Comparison of ENCODE assay signal across 25 cellular contexts in genomic region chr7:116570306-116570705, GRCh38. TPM values are rescaled to one million over a fixed set of nuclear protein-coding genes. Genes with fewer than 3 reads are reported as not detected.
DNase-seq lines count a peak whose midpoint lies in the region; ATAC-seq, FAIRE-seq and TF ChIP-seq lines count a peak whose summit lies in the region.
"Had no signal": no experiment of that assay in that cellular context is flagged by ENCODE, and none has a peak within 500 bp of the region (broad histone marks: within the 10 kb centered on the region; RNA-seq: fewer than 3 reads in every experiment).

No MANE protein-coding gene starts in this region.

- H3K27me3 ChIP-seq in keratinocyte (ENCODE audit: control insufficient read depth, extremely low read depth, insufficient read depth, low read length): no peaks in the 10 kb centered on the region
- H3K27me3 ChIP-seq: BE2C, gastroesophageal sphincter, stomach, upper lobe of right lung had no signal

- no peaks in the 10 kb centered on the region; the same call in 1 of the 2 replicates for H3K27me3 Mint-ChIP-seq in HFFc6 (ENCODE audit: insufficient read depth)

- no peak for TF ChIP-seq RAD21 in A549 (conservative IDR thresholded peaks at IDR 0.05 in 1 of 2, IDR thresholded peaks at IDR 0.05 in 1 of 2)

- TF ChIP-seq EP300 in A549 (IDR thresholded peaks at IDR 0.05): no peak

- H3K4me2 ChIP-seq in A549 (peak overlapping the region; percentile 77), keratinocyte (ENCODE audit: control insufficient read depth, extremely low read depth, insufficient read depth, low read depth, low read length) (peak overlapping the region; percentile 65)

- no peak overlapping the region for H3K4me3 ChIP-seq in A549
- no peak overlapping the region for H3K4me3 ChIP-seq in keratinocyte (ENCODE audit: control insufficient read depth in 2 of 3, extremely low read depth in 1 of 3, insufficient read depth in 2 of 3, low read depth in 1 of 3, low read length in 3 of 3)
- H3K4me3 ChIP-seq: gastroesophageal sphincter, HAP-1, stomach, upper lobe of right lung had no signal

- no peaks in the 10 kb centered on the region for H3K9me1 ChIP-seq in keratinocyte (ENCODE audit: control insufficient read depth, extremely low read depth, insufficient read depth, low read length)

- DNase-seq in A549 (ENCODE audit: low read depth in 1 of 2, low spot score in 1 of 2) (no peak), HFFc6 (peak; percentile 53), keratinocyte (ENCODE audit: low read depth, low spot score) (no peak), NCI-H2227 (lab: John Stamatoyannopoulos, UW; ENCODE audit: unreplicated experiment) (no peak), RPMI8226 (no peak)
- DNase-seq: 8988T; activated CD4-positive, alpha-beta T cell treated with anti-CD3 and anti-CD28 coated beads for 4 hours; activated naive CD4-positive, alpha-beta T cell treated with anti-CD3 and anti-CD28 coated beads, Interleukin-2, amount 10 ng/mL, durations not matched to agents 7 days and 5 days; activated T-cell treated with anti-CD3 and anti-CD28 coated beads, Interleukin-2, amount 50 U/mL, for 4 hours; aorta; BE2C; Calu3; KG1; NCI-H187 treated with DMSO at 0.1 percent for 48 hours; NCI-H774; SHP77 treated with DMSO at 0.1 percent for 48 hours; stimulated activated CD4-positive, alpha-beta T cell treated with anti-CD3 and anti-CD28 coated beads, Interleukin-12 subunit alpha, Interleukin-12 subunit beta, amount 100 ng/mL, for 4 hours; stimulated activated CD4-positive, alpha-beta T cell treated with anti-CD3 and anti-CD28 coated beads, Interleukin-4, amount 100 ng/mL, for 4 hours; stomach; upper lobe of right lung had no signal

- H3K4me1 Mint-ChIP-seq in HFFc6 (ENCODE audit: low read depth): peaks cover 91% of the 10 kb centered on the region
- H3K4me1 Mint-ChIP-seq: activated naive CD4-positive, alpha-beta T cell treated with anti-CD3 and anti-CD28 coated beads, Interleukin-2, amount 10 ng/mL, durations not matched to agents 7 days and 5 days had no signal

- TF ChIP-seq POLR2A in A549 (IDR thresholded peaks at IDR 0.05; ENCODE audit: low read length): no peak

- H3K27ac Mint-ChIP-seq in HFFc6: peak overlapping the region; percentile 85
- H3K27ac Mint-ChIP-seq: activated naive CD4-positive, alpha-beta T cell treated with anti-CD3 and anti-CD28 coated beads, Interleukin-2, amount 10 ng/mL, durations not matched to agents 7 days and 5 days had no signal

- no peak for FAIRE-seq in A549 (lab: Jason Lieb, UNC)
- peak; percentile 79 for FAIRE-seq in keratinocyte (lab: Jason Lieb, UNC)

- POLR2A ChIA-PET in A549 (lab: Yijun Ruan, JAX): no interaction called here

- no peaks in the 10 kb centered on the region for H4K20me1 ChIP-seq in keratinocyte (ENCODE audit: control insufficient read depth, extremely low read depth, insufficient read depth, low read length)

- H2AFZ ChIP-seq in keratinocyte (ENCODE audit: control insufficient read depth, low read length): peak overlapping the region; percentile 39

- H3K9me3 Mint-ChIP-seq in HFFc6: no peaks in the 10 kb centered on the region
- H3K9me3 Mint-ChIP-seq: activated naive CD4-positive, alpha-beta T cell treated with anti-CD3 and anti-CD28 coated beads, Interleukin-2, amount 10 ng/mL, durations not matched to agents 7 days and 5 days; activated T-cell treated with anti-CD3 and anti-CD28 coated beads, Interleukin-2, amount 50 U/mL, for 4 hours had no signal

- peak overlapping the region; percentile 66 for H3K4me3 Mint-ChIP-seq in HFFc6
- H3K4me3 Mint-ChIP-seq: activated naive CD4-positive, alpha-beta T cell treated with anti-CD3 and anti-CD28 coated beads, Interleukin-2, amount 10 ng/mL, durations not matched to agents 7 days and 5 days; activated T-cell treated with anti-CD3 and anti-CD28 coated beads, Interleukin-2, amount 50 U/mL, for 4 hours had no signal

- H3K9ac ChIP-seq in keratinocyte (ENCODE audit: control insufficient read depth, extremely low read depth, insufficient read depth, low read length): no peak overlapping the region

- H3K27ac ChIP-seq in A549 (peak overlapping the region; percentile 76 to 79), keratinocyte (ENCODE audit: control insufficient read depth, insufficient read depth, low read length) (peak overlapping the region; percentile 75)
- H3K27ac ChIP-seq: gastroesophageal sphincter, stomach, upper lobe of right lung had no signal

- dilution Hi-C loops in keratinocyte (cut with MboI; ENCODE audit: extremely low pct_ligation_motif_present, low sequenced_read_pairs): no loop called here

- no peaks in the 10 kb centered on the region for H3K79me2 ChIP-seq in keratinocyte (ENCODE audit: control insufficient read depth, insufficient read depth, low read length)

- H3K36me3 ChIP-seq in keratinocyte (ENCODE audit: control insufficient read depth in 2 of 2, extremely low read depth in 1 of 2, insufficient read depth in 2 of 2, low read length in 2 of 2): no peaks in the 10 kb centered on the region
- H3K36me3 ChIP-seq: BE2C, gastroesophageal sphincter, HAP-1, stomach, upper lobe of right lung had no signal

- ATAC-seq in A549 (peak in 1 of 2 experiments; percentile 31; a peak in 3 of 6 replicates), SK-N-SH treated with all-trans-retinoic acid at 6 μM for 48 hours (peak; percentile 15), GM18511 (IDR thresholded peaks at IDR 0.05; ENCODE audit: unreplicated experiment) (no peak), HG02571 (IDR thresholded peaks at IDR 0.05; ENCODE audit: unreplicated experiment) (no peak)
- ATAC-seq: activated T-cell treated with anti-CD3 and anti-CD28 coated beads, Interleukin-2, amount 50 U/mL, for 4 hours; gastroesophageal sphincter; upper lobe of right lung had no signal

- H3K9me3 ChIP-seq in A549 (no peaks in the 10 kb centered on the region), keratinocyte (ENCODE audit: control insufficient read depth, low read depth, low read length) (no peaks in the 10 kb centered on the region)
- H3K9me3 ChIP-seq: BE2C, gastroesophageal sphincter, HAP-1, stomach, upper lobe of right lung had no signal

- TF ChIP-seq CTCF in A549 (IDR thresholded peaks at IDR 0.05): no peak
- TF ChIP-seq CTCF in HFFc6 (IDR thresholded peaks at IDR 0.05): no peak
- TF ChIP-seq CTCF in keratinocyte (optimal IDR thresholded peaks at IDR 0.05 in 1 of 3, IDR thresholded peaks at IDR 0.05 in 1 of 3, conservative IDR thresholded peaks at IDR 0.05 in 1 of 3; ENCODE audit: extremely low read depth in 1 of 3, insufficient read depth in 2 of 3, low read length in 3 of 3): no peak

- H3K4me1 ChIP-seq in A549 (peaks cover 74% of the 10 kb centered on the region), keratinocyte (ENCODE audit: control insufficient read depth, extremely low read depth, insufficient read depth, low read length) (peaks cover 31% of the 10 kb centered on the region)
- H3K4me1 ChIP-seq: BE2C had no signal

- no peaks in the 10 kb centered on the region for H3K36me3 Mint-ChIP-seq in HFFc6 (ENCODE audit: low read depth)
- H3K36me3 Mint-ChIP-seq: activated naive CD4-positive, alpha-beta T cell treated with anti-CD3 and anti-CD28 coated beads, Interleukin-2, amount 10 ng/mL, durations not matched to agents 7 days and 5 days had no signal

- CTCF ChIA-PET in A549 (lab: Yijun Ruan, JAX): interaction anchor here (0.6 to 3.0 kb wide), 7 partner anchors 11 to 711 kb away, joined by 3 to 10 read pairs (median 5); no protein-coding TSS in a partner anchor

TF ChIP-seq in A549, 52 proteins besides CTCF, POLR2A, EP300 and RAD21:
- TF ChIP-seq GATA3 (IDR thresholded peaks at IDR 0.05; ENCODE audit: borderline replicate concordance): 0 out of 2 replicates have a peak, but pooled peaks have one; percentile 7
- TF ChIP-seq POLR2AphosphoS2 (conservative IDR thresholded peaks at IDR 0.05; ENCODE audit: low read length): no peak

TF ChIP-seq in SK-N-SH treated with all-trans-retinoic acid at 6 μM for 48 hours, 23 proteins besides CTCF, POLR2A, EP300 and RAD21 (continues in another document):
- no peak for TF ChIP-seq ISL1 (CRISPR knock-in tag; IDR thresholded peaks at IDR 0.05)
- TF ChIP-seq GLIS3 (CRISPR knock-in tag; IDR thresholded peaks at IDR 0.05): no peak
- no peak for TF ChIP-seq ZNF70 (CRISPR knock-in tag; IDR thresholded peaks at IDR 0.05)
- no peak for TF ChIP-seq ZNF565 (CRISPR knock-in tag; conservative IDR thresholded peaks at IDR 0.05; ENCODE audit: low read depth)
- no peak for TF ChIP-seq ZNF8 (CRISPR knock-in tag; IDR thresholded peaks at IDR 0.05)
- no peak for TF ChIP-seq OSR1 (CRISPR knock-in tag; IDR thresholded peaks at IDR 0.05)
- no peak for TF ChIP-seq ARNTL (CRISPR knock-in tag; IDR thresholded peaks at IDR 0.05; ENCODE audit: borderline replicate concordance, low read depth)
- TF ChIP-seq CSRNP3 (CRISPR knock-in tag; IDR thresholded peaks at IDR 0.05): no peak
- TF ChIP-seq ZFP3 (CRISPR knock-in tag; IDR thresholded peaks at IDR 0.05): no peak

RNA-seq across cellular contexts. Expression of gene CAV1, which starts 45.5 kb away (rescaled TPM):
- 365 and 529 TPM in 2 replicates for polyA plus RNA-seq in A549 (2011; rRNA removed)
- polyA plus RNA-seq in A549 (2012; cell fraction: cytosol; rRNA removed): 589 and 611 TPM in 2 replicates
- 290 and 502 TPM in 2 replicates for polyA plus RNA-seq in A549 (2012; cell fraction: nucleus; rRNA removed)
- polyA plus RNA-seq in A549 (2017; fragmentation: RNase III; extraction: RNeasy Plus Mini Kit Qiagen cat#74134 plus additional on column Dnase treatment): 493 to 547 TPM (median 530 TPM) in 3 replicates
- 537 and 542 TPM in 2 replicates for polyA minus RNA-seq in A549 (2011; rRNA and poly(A)+ RNA removed)
- 1,000 to 10,000 TPM in 5 of 6 experiments, 100 to 1,000 TPM in 1; 938 to 1,171 (median 1,076) TPM for total RNA-seq in HFFc6 (2021; fragmentation: NEBNext Ultra II Directional; extraction: Animal tissue kit (Norgen Biotek cat#: 25700))
- polyA plus RNA-seq in keratinocyte: 2,867 to 2,979 TPM (median 2,905 TPM) in 3 replicates
- polyA plus RNA-seq in keratinocyte (2011; ENCODE audit: low read depth): 537 TPM
- 3,107 and 4,303 TPM in 2 replicates for polyA plus RNA-seq in keratinocyte (2011; cell fraction: cytosol; rRNA removed)
- 2,001 and 2,393 TPM in 2 replicates for polyA plus RNA-seq in keratinocyte (2011; cell fraction: nucleus; rRNA removed)
- 370 and 1,627 TPM in 2 replicates for polyA plus RNA-seq in keratinocyte (2012; ENCODE audit: low replicate concordance)
- polyA minus RNA-seq in keratinocyte: 4,413 to 5,248 TPM (median 4,690 TPM) in 3 replicates
- polyA minus RNA-seq in keratinocyte (2011; cell fraction: cytosol; rRNA and poly(A)+ RNA removed): 1,844 TPM
- 723 and 1,290 TPM in 2 replicates for polyA minus RNA-seq in keratinocyte (2011; cell fraction: nucleus; rRNA and poly(A)+ RNA removed)
